Comparison of ENCODE assay signal across 9 cellular contexts in genomic region chr6:143941852-143942627, GRCh38.
DNase-seq lines count a peak whose midpoint lies in the region; ATAC-seq, FAIRE-seq and TF ChIP-seq lines count a peak whose summit lies in the region.
"Had no signal": no experiment of that assay in that cellular context is flagged by ENCODE, and none has a peak within 500 bp of the region (broad histone marks: within the 10 kb centered on the region; RNA-seq: fewer than 3 reads in every experiment).

No MANE protein-coding gene starts in this region.

- no peaks in the 10 kb centered on the region for H3K27me3 ChIP-seq in pancreas

- DNase-seq in NCI-H526 treated with DMSO at 0.1 percent for 48 hours (lab: John Stamatoyannopoulos, UW) (peak; percentile 47), fibroblast of mammary gland (ENCODE audit: low read depth) (peak; percentile 66), pancreas (peak in 5 of 6 donors; percentile 14 to 77 (median 38)), hippocampal formation (lab: John Stamatoyannopoulos, UW) (no peak)
- peak; percentile 23 for DNase-seq in activated CD8-positive, alpha-beta memory T cell treated with anti-CD3 and anti-CD28 coated beads, Interleukin-2, amount 50 U/mL, for 24 hours (ENCODE audit: extremely low read depth)

- peak; percentile 56 for ATAC-seq in HG02759 (IDR thresholded peaks at IDR 0.05; ENCODE audit: unreplicated experiment)
- ATAC-seq in pancreas = peak; percentile 51 to 77 (median 70)
- no peak for ATAC-seq in HG02642 (IDR thresholded peaks at IDR 0.05; ENCODE audit: poor library complexity, unreplicated experiment)

- TF ChIP-seq CTCF in GM12872 (IDR thresholded peaks at IDR 0.05; ENCODE audit: insufficient read depth, low read depth, low read length) = peak; percentile 91
- TF ChIP-seq CTCF in fibroblast of mammary gland (conservative IDR thresholded peaks at IDR 0.05; ENCODE audit: control insufficient read depth, insufficient read depth, low read depth, low read length) = peak; percentile 74
- TF ChIP-seq CTCF in pancreas (IDR thresholded peaks at IDR 0.05) = peak; percentile 17 to 42 (median 24)

- no peak overlapping the region for H3K4me3 ChIP-seq in fibroblast of mammary gland (ENCODE audit: control insufficient read depth, low read depth, low read length)
- H3K4me3 ChIP-seq in pancreas = no peak overlapping the region

- no peak overlapping the region for H3K27ac ChIP-seq in pancreas
- H3K27ac ChIP-seq: epithelial cell of prostate had no signal

- H3K9me3 ChIP-seq in pancreas = no peaks in the 10 kb centered on the region

- WGBS in pancreas, 2 donors = 58 to 61% methylated on average over 20 of the region's 20 CpGs

- no peaks in the 10 kb centered on the region for H3K36me3 ChIP-seq in pancreas

- peaks cover 0 to 4% (median 0%) of the 10 kb centered on the region in 3 donors for H3K4me1 ChIP-seq in pancreas

- FAIRE-seq in pancreas (lab: Jason Lieb, UNC) = no peak

- intact Hi-C loops in pancreas (cut with DNase I) = no loop called here

Comparison
In these comparisons a context has a peak if more than half of its experiments do, and no peak if none do; other contexts are left out.
1. CTCF ChIP-seq: peak in every context shown above with its lines; median percentile 91 in GM12872; 74 in fibroblast of mammary gland; 24 in pancreas.
2. DNase-seq: peak in NCI-H526 treated with DMSO at 0.1 percent for 48 hours (single experiment), activated CD8-positive, alpha-beta memory T cell treated with anti-CD3 and anti-CD28 coated beads, Interleukin-2, amount 50 U/mL, for 24 hours (single experiment), fibroblast of mammary gland (single experiment) and pancreas (5 of 6); none in hippocampal formation (0 of 2).